Comparison of ENCODE assay signal across 1 cellular context in genomic region chr9:128374221-128374675, GRCh38.
TF ChIP-seq lines count a peak whose summit lies in the region.

No MANE protein-coding gene starts in this region.

TF ChIP-seq in IMR-90, 13 proteins besides CTCF, POLR2A, EP300 and RAD21:
- no peak for TF ChIP-seq CHD1 (IDR thresholded peaks at IDR 0.05; ENCODE audit: low read depth, low read length)
- TF ChIP-seq FOS (IDR thresholded peaks at IDR 0.05; ENCODE audit: low read depth, low read length), result no peak
- TF ChIP-seq MXI1 (IDR thresholded peaks at IDR 0.05; ENCODE audit: borderline replicate concordance, low read depth, low read length), result no peak
- TF ChIP-seq MAFK (IDR thresholded peaks at IDR 0.05; ENCODE audit: low read depth, low read length), result no peak
- TF ChIP-seq RFX5 (IDR thresholded peaks at IDR 0.05; ENCODE audit: low read depth, low read length), result no peak
- TF ChIP-seq MAZ (IDR thresholded peaks at IDR 0.05; ENCODE audit: borderline replicate concordance, low read depth, low read length), result no peak
- TF ChIP-seq BHLHE40 (IDR thresholded peaks at IDR 0.05; ENCODE audit: low read depth, low read length), result no peak
- no peak for TF ChIP-seq SMC3 (IDR thresholded peaks at IDR 0.05; ENCODE audit: low read depth, low read length)
- no peak for TF ChIP-seq NFE2L2 (IDR thresholded peaks at IDR 0.05; ENCODE audit: low read depth, low read length)
